Comparison of ENCODE assay signal across 13 cellular contexts in genomic region chr2:39664898-39665591, GRCh38. TPM values are rescaled to one million over a fixed set of nuclear protein-coding genes. Genes with fewer than 3 reads are reported as not detected.
DNase-seq lines count a peak whose midpoint lies in the region; FAIRE-seq and TF ChIP-seq lines count a peak whose summit lies in the region.
"Had no signal": no experiment of that assay in that cellular context is flagged by ENCODE, and none has a peak within 500 bp of the region (broad histone marks: within the 10 kb centered on the region; RNA-seq: fewer than 3 reads in every experiment).

No MANE protein-coding gene starts in this region.

- TF ChIP-seq EP300 in suprapubic skin (IDR thresholded peaks at IDR 0.05) = no peak

- intact Hi-C loops in kidney (cut with DNase I) = no loop called here

- no peaks in the 10 kb centered on the region for H3K36me3 Mint-ChIP-seq in activated T-cell treated with anti-CD3 and anti-CD28 coated beads, Interleukin-2, amount 50 U/mL, for 24 hours (ENCODE audit: low read depth)
- H3K36me3 Mint-ChIP-seq in brain = no peaks in the 10 kb centered on the region
- H3K36me3 Mint-ChIP-seq: IgD-negative memory B cell had no signal

- H3K27ac ChIP-seq in kidney (ENCODE audit: low read depth in 2 of 2, low read length in 2 of 2) (no peak overlapping the region), suprapubic skin (no peak overlapping the region)
- H3K27ac ChIP-seq: epithelial cell of prostate, upper lobe of right lung had no signal

- no peak for TF ChIP-seq CTCF in brain (conservative IDR thresholded peaks at IDR 0.05)
- TF ChIP-seq CTCF in kidney (IDR thresholded peaks at IDR 0.05; ENCODE audit: borderline replicate concordance, extremely low read depth, insufficient read depth) = no peak
- no peak for TF ChIP-seq CTCF in suprapubic skin (IDR thresholded peaks at IDR 0.05)

- 28% methylated on average over 26 of the region's 26 CpGs for WGBS in suprapubic skin

- H3K27ac Mint-ChIP-seq in activated T-cell treated with anti-CD3 and anti-CD28 coated beads, Interleukin-2, amount 50 U/mL, for 24 hours = no peak overlapping the region
- peak overlapping the region; percentile 43 to 93 (median 86) for H3K27ac Mint-ChIP-seq in brain
- H3K27ac Mint-ChIP-seq: IgD-negative memory B cell had no signal

- no peak for FAIRE-seq in kidney (lab: Jason Lieb, UNC)

- no peak for DNase-seq in activated T-cell treated with anti-CD3 and anti-CD28 coated beads, Interleukin-2, amount 50 U/mL, for 24 hours
- DNase-seq in activated T-cell treated with anti-CD3 and anti-CD28 coated beads, Interleukin-2, amount 50 U/mL, for 1 hour = no peak
- DNase-seq in kidney = no peak
- no peak for DNase-seq in suprapubic skin (ENCODE audit: low spot score in 2 of 2)
- no peak for DNase-seq in activated effector memory CD4-positive, alpha-beta T cell treated with Interleukin-2 at 50 U/mL for 16 hours
- DNase-seq in NCI-H510A (lab: John Stamatoyannopoulos, UW) = no peak
- no peak for DNase-seq in effector CD4-positive, alpha-beta T cell
- DNase-seq: upper lobe of right lung had no signal

- H3K27me3 ChIP-seq in suprapubic skin = peaks cover 53% of the 10 kb centered on the region

- H3K4me3 Mint-ChIP-seq in activated T-cell treated with anti-CD3 and anti-CD28 coated beads, Interleukin-2, amount 50 U/mL, for 24 hours = peak overlapping the region; percentile 32
- peak overlapping the region; percentile 80 to 94 (median 84) for H3K4me3 Mint-ChIP-seq in brain

- no peak for TF ChIP-seq POLR2A in suprapubic skin (IDR thresholded peaks at IDR 0.05)

- H3K9ac ChIP-seq in kidney (ENCODE audit: low read length in 2 of 2) = no peak overlapping the region
- H3K9ac ChIP-seq: SK-N-SH had no signal

- H3K4me1 Mint-ChIP-seq in activated T-cell treated with anti-CD3 and anti-CD28 coated beads, Interleukin-2, amount 50 U/mL, for 24 hours (ENCODE audit: low read depth) = peaks cover 10% of the 10 kb centered on the region
- peaks cover 48% of the 10 kb centered on the region for H3K4me1 Mint-ChIP-seq in brain

- H3K4me1 ChIP-seq in kidney (ENCODE audit: control insufficient read depth in 1 of 2, insufficient read depth in 1 of 2, low read depth in 1 of 2, low read length in 2 of 2) (peaks cover 4 to 6% of the 10 kb centered on the region in 2 donors), suprapubic skin (peaks cover 18% of the 10 kb centered on the region)

- no peaks in the 10 kb centered on the region for H3K36me3 ChIP-seq in kidney (ENCODE audit: control insufficient read depth in 1 of 2, insufficient read depth in 2 of 2, low read length in 2 of 2)
- H3K36me3 ChIP-seq in suprapubic skin = no peaks in the 10 kb centered on the region
- H3K36me3 ChIP-seq: upper lobe of right lung had no signal

- no peaks in the 10 kb centered on the region for H3K9me3 Mint-ChIP-seq in activated T-cell treated with anti-CD3 and anti-CD28 coated beads, Interleukin-2, amount 50 U/mL, for 24 hours
- H3K9me3 Mint-ChIP-seq in brain = no peaks in the 10 kb centered on the region
- H3K9me3 Mint-ChIP-seq: IgD-negative memory B cell had no signal

- H3K9me3 ChIP-seq in kidney (ENCODE audit: control insufficient read depth in 1 of 2, low read length in 2 of 2) = no peaks in the 10 kb centered on the region
- H3K9me3 ChIP-seq in suprapubic skin = no peaks in the 10 kb centered on the region
- H3K9me3 ChIP-seq: SK-N-SH, upper lobe of right lung had no signal

- peaks cover 69% of the 10 kb centered on the region for H3K27me3 Mint-ChIP-seq in activated T-cell treated with anti-CD3 and anti-CD28 coated beads, Interleukin-2, amount 50 U/mL, for 24 hours
- peaks cover 27% of the 10 kb centered on the region for H3K27me3 Mint-ChIP-seq in brain

- H3K4me3 ChIP-seq in kidney (ENCODE audit: low read length in 2 of 2) = peak overlapping the region; percentile 46 to 53
- H3K4me3 ChIP-seq in suprapubic skin = peak overlapping the region; percentile 62

RNA-seq across cellular contexts. Expression of gene TMEM178A, which starts 0.7 kb away (rescaled TPM):
- polyA plus RNA-seq in brain (ENCODE audit: insufficient read depth, low read depth, low replicate concordance) (25.1 TPM), kidney (ENCODE audit: insufficient read depth, low read depth, low replicate concordance) (48.0 TPM)
- total RNA-seq in kidney (5.7 TPM), suprapubic skin (1 to 10 TPM in 3 of 4 donors, under 1 TPM in 1; 0.68 to 7.4 (median 2.3) TPM)
- total RNA-seq: lung microvascular endothelial cell had no signal
- polyA plus RNA-seq: IgD-negative memory B cell had no signal
